8 cellular contexts compared by ENCODE assay signal in genomic region chr3:196712514-196713413, GRCh38. TPM values are rescaled to one million over a fixed set of nuclear protein-coding genes. Genes with fewer than 3 reads are reported as not detected.
DNase-seq lines count a peak whose midpoint lies in the region; ATAC-seq and TF ChIP-seq lines count a peak whose summit lies in the region.

No MANE protein-coding gene starts in this region.

- peaks cover 0 to 1% of the 10 kb centered on the region in 2 donors for H3K4me1 ChIP-seq in lung (ENCODE audit: control insufficient read depth in 2 of 2, insufficient read depth in 2 of 2, low read length in 2 of 2)

- TF ChIP-seq RAD21 in Ishikawa (IDR thresholded peaks at IDR 0.05; ENCODE audit: low read depth) = no peak

- no peaks in the 10 kb centered on the region for H3K36me3 ChIP-seq in lung (ENCODE audit: control insufficient read depth in 2 of 2, insufficient read depth in 2 of 2, low read length in 2 of 2)

- H3K9me3 ChIP-seq in lung (ENCODE audit: control insufficient read depth in 2 of 2, insufficient read depth in 1 of 2, low read length in 1 of 2) = no peaks in the 10 kb centered on the region

- DNase-seq in DMS114 treated with DMSO at 0.1 percent for 48 hours (lab: John Stamatoyannopoulos, UW; ENCODE audit: unreplicated experiment) (peak; percentile 18), coronary artery (ENCODE audit: low spot score) (peak; percentile 80), lung (ENCODE audit: low spot score) (peak; percentile 59), GM13976 (ENCODE audit: low spot score) (no peak)
- DNase-seq in stimulated activated CD4-positive, alpha-beta T cell treated with anti-CD3 and anti-CD28 coated beads, Interleukin-4, amount 100 ng/mL, for 4 hours = peak; percentile 69 to 72

- no peak for TF ChIP-seq CTCF in VCaP (conservative IDR thresholded peaks at IDR 0.05)
- no peak for TF ChIP-seq CTCF in coronary artery (IDR thresholded peaks at IDR 0.05)
- no peak for TF ChIP-seq CTCF in lung (IDR thresholded peaks at IDR 0.05; ENCODE audit: control extremely low read depth, extremely low read depth)
- no peak for TF ChIP-seq CTCF in GM13976 (IDR thresholded peaks at IDR 0.05; ENCODE audit: borderline replicate concordance, control extremely low read depth, extremely low read depth, insufficient read depth, missing control alignments)

- 5 to 8% methylated on average over 45 to 64 of the region's 64 CpGs for WGBS in lung, 2 donors

- no peaks in the 10 kb centered on the region for H3K27me3 ChIP-seq in lung (ENCODE audit: control insufficient read depth, insufficient read depth)

- no peak for TF ChIP-seq EP300 in Ishikawa (IDR thresholded peaks at IDR 0.05; ENCODE audit: borderline replicate concordance)

- peak overlapping the region; percentile 82 for H3K4me3 ChIP-seq in coronary artery
- peak overlapping the region; percentile 76 for H3K4me3 ChIP-seq in lung

- in situ Hi-C loops in GM13976 (cut with MboI; ENCODE audit: low sequenced_read_pairs, unreplicated experiment) = no loop called here

- ATAC-seq in GM21515 (IDR thresholded peaks at IDR 0.05; ENCODE audit: unreplicated experiment) (peak; percentile 50), lung (ENCODE audit: insufficient read depth, low FRiP score) (peak; percentile 80)

- peak overlapping the region; percentile 84 for H3K27ac ChIP-seq in VCaP
- peak overlapping the region; percentile 94 to 96 for H3K27ac ChIP-seq in coronary artery
- H3K27ac ChIP-seq in lung (ENCODE audit: low read depth in 1 of 2, low read length in 1 of 2) = peak overlapping the region; percentile 92 to 96

TF ChIP-seq in Ishikawa, 13 proteins besides CTCF, POLR2A, EP300 and RAD21:
- peak; percentile 13; the same call in 1 of the 2 replicates for TF ChIP-seq TAF1 (IDR thresholded peaks at IDR 0.05; ENCODE audit: low read depth)
- no peak for TF ChIP-seq REST (IDR thresholded peaks at IDR 0.05; ENCODE audit: low read depth)
- no peak for TF ChIP-seq CREB1 (IDR thresholded peaks at IDR 0.05; ENCODE audit: low read depth)
- TF ChIP-seq, protein P1, sequence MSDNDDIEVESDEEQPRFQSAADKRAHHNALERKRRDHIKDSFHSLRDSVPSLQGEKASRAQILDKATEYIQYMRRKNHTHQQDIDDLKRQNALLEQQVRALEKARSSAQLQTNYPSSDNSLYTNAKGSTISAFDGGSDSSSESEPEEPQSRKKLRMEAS (IDR thresholded peaks at IDR 0.05) = 0 out of 2 replicates have a peak, but pooled peaks have one; percentile 2
- 0 out of 2 replicates have a peak, but pooled peaks have one; percentile 13 for TF ChIP-seq YY1 (IDR thresholded peaks at IDR 0.05; ENCODE audit: low read depth)

RNA-seq across cellular contexts. Expression of gene PIGX, which starts 0.6 kb away (rescaled TPM):
- total RNA-seq in lung = 10 to 100 TPM; 20.3 to 20.4 TPM
- polyA plus RNA-seq in lung = 10 to 100 TPM in 1 of 2 donors, 1 to 10 TPM in 1; 8.4 to 10.7 TPM

RNA-seq across cellular contexts. Expression of gene CEP19, which starts 0.7 kb away (rescaled TPM):
- 1 to 10 TPM; 3.1 to 4.3 TPM for total RNA-seq in lung
- polyA plus RNA-seq in lung = 1 to 10 TPM in 1 of 2 donors, under 1 TPM in 1; 0.93 to 1.7 TPM

RNA-seq across cellular contexts. Expression of gene PAK2, which starts 26.9 kb away (rescaled TPM):
- total RNA-seq in lung = 10 to 100 TPM; 69.6 to 81.4 TPM
- polyA plus RNA-seq in lung = 10 to 100 TPM; 23.7 to 40.6 TPM
